Comparison of ENCODE assay signal across 1 cellular context in genomic region chr18:48053881-48054586, GRCh38.
TF ChIP-seq lines count a peak whose summit lies in the region.

No MANE protein-coding gene starts in this region.

TF ChIP-seq in H1, 55 proteins besides CTCF, POLR2A, EP300 and RAD21:
- no peak for TF ChIP-seq ZNF274 (IDR thresholded peaks at IDR 0.05; ENCODE audit: borderline replicate concordance, extremely low read depth, low read length)
- TF ChIP-seq MAX (IDR thresholded peaks at IDR 0.05): 0 out of 2 replicates have a peak, but pooled peaks have one; percentile 11
